ENCODE assay signal across 25 cellular contexts in the genomic region with DNA sequence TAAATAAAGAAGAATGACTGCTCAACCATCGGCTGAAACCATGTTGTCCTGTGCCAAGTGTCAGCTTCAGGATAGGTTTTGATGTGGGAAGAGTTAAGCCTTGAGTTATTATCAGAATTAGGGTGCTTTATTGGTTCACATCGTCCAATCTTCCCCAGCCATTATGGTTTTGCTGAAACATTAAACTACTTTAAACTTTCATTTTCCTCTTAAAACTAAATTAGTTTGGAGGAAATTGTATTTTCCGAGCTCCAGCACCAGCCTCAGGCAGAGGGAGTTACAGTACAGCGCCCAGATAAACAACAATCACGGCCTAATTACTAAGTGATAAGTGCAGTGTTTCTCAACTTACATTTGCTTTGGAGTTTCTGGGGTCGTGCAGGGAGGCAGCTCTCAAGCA.
"Had no signal": no experiment of that assay in that cellular context is flagged by ENCODE, and none has a peak within 500 bp of the region (broad histone marks: within the 10 kb centered on the region; RNA-seq: fewer than 3 reads in every experiment).

No MANE protein-coding gene starts in this region.

- H3K9me3 ChIP-seq: colonic mucosa, esophagus muscularis mucosa, esophagus squamous epithelium, gastrocnemius medialis, gastroesophageal sphincter, heart left ventricle, heart right ventricle had no signal

- H3K4me2 ChIP-seq: hepatocyte had no signal

- H3K27me3 ChIP-seq: colonic mucosa, foreskin keratinocyte, gastrocnemius medialis, hepatocyte had no signal

- DNase-seq: colonic mucosa; cortex of kidney; dermis blood vessel endothelial cell; dorsolateral prefrontal cortex; effector CD4-positive, alpha-beta T cell; effector CD8-positive, alpha-beta T cell; effector memory CD4-positive, alpha-beta T cell; effector memory CD8-positive, alpha-beta T cell; endodermal cell; erythroblast; esophagus squamous epithelium; foreskin fibroblast; foreskin keratinocyte; foreskin melanocyte; gastrocnemius medialis; glutamatergic neuron; head of caudate nucleus; heart left ventricle; heart right ventricle had no signal

- H3K4me3 ChIP-seq: colonic mucosa, coronary artery, dorsolateral prefrontal cortex, esophagus muscularis mucosa, esophagus squamous epithelium, gastrocnemius medialis, gastroesophageal sphincter, heart left ventricle, heart right ventricle, hepatocyte had no signal

- H3K4me1 ChIP-seq: colonic mucosa, esophagus muscularis mucosa, esophagus squamous epithelium, foreskin keratinocyte, gastrocnemius medialis, gastroesophageal sphincter, heart left ventricle, heart right ventricle had no signal

- H3K36me3 ChIP-seq: colonic mucosa, esophagus muscularis mucosa, esophagus squamous epithelium, gastrocnemius medialis, gastroesophageal sphincter, heart left ventricle, heart right ventricle had no signal

- ATAC-seq: effector memory CD8-positive, alpha-beta T cell; esophagus mucosa; foreskin keratinocyte; gastrocnemius medialis; gastroesophageal sphincter; heart left ventricle; heart right ventricle had no signal

- H2AFZ ChIP-seq: hepatocyte had no signal

- H3K79me2 ChIP-seq: hepatocyte had no signal

- H3K27ac ChIP-seq: colonic mucosa, coronary artery, dorsolateral prefrontal cortex, epithelial cell of prostate, esophagus muscularis mucosa, esophagus squamous epithelium, foreskin keratinocyte, gastrocnemius medialis, gastroesophageal sphincter, heart left ventricle, heart right ventricle, hepatocyte had no signal
